Comparison of ENCODE assay signal across 17 cellular contexts in the genomic region with DNA sequence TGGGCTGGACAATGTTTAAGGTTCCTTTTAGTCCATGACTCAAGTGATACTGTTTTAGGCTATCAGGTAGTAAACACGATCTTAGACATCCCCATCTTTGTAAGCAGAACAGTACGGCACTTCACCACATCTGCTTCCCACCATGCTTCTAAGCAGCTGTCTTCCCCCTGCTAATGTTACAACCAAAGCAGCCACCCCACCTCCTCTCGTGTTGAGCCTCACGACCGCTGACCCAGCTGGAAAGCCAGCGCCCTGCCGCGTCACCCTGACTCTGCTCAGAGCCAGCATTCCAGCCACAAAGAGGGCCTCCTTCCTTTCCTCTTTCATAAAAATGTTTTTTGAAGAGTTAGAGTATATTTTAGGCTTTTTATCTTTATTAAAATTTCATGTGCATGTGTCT. TPM values are rescaled to one million over a fixed set of nuclear protein-coding genes. Genes with fewer than 3 reads are reported as not detected.
DNase-seq lines count a peak whose midpoint lies in the region; ATAC-seq, FAIRE-seq and TF ChIP-seq lines count a peak whose summit lies in the region.
"Had no signal": no experiment of that assay in that cellular context is flagged by ENCODE, and none has a peak within 500 bp of the region (broad histone marks: within the 10 kb centered on the region; RNA-seq: fewer than 3 reads in every experiment).

No MANE protein-coding gene starts in this region.

- no peaks in the 10 kb centered on the region for H3K27me3 Mint-ChIP-seq in activated T-cell treated with anti-CD3 and anti-CD28 coated beads, Interleukin-2, amount 50 U/mL, for 24 hours
- H3K27me3 Mint-ChIP-seq in WTC11 (ENCODE audit: low read depth) = no peaks in the 10 kb centered on the region

- H3K9me3 ChIP-seq in HepG2 (ENCODE audit: low read length) = no peaks in the 10 kb centered on the region
- H3K9me3 ChIP-seq in body of pancreas = no peaks in the 10 kb centered on the region
- H3K9me3 ChIP-seq: tibial artery had no signal

- H3K79me2 ChIP-seq in HepG2 (ENCODE audit: insufficient read depth, low read length) = peaks cover 7% of the 10 kb centered on the region

- H3K36me3 ChIP-seq in HepG2 (replicated peaks in 1 of 2; ENCODE audit: control insufficient read depth in 1 of 2, insufficient read depth in 2 of 2, low read length in 2 of 2) = peaks cover 25 to 67% of the 10 kb centered on the region in 2 experiments
- H3K36me3 ChIP-seq in body of pancreas (replicated peaks in 1 of 2; ENCODE audit: insufficient read depth in 1 of 2, low read depth in 2 of 2) = peaks cover 7 to 23% of the 10 kb centered on the region in 2 donors

- H3K4me3 ChIP-seq in HepG2 (replicated peaks in 1 of 3; ENCODE audit: insufficient read depth in 1 of 3, low read depth in 2 of 3, low read length in 3 of 3) = peak overlapping the region in 2 of 3 experiments; percentile 12 to 57; a peak in 3 of 6 replicates
- no peak overlapping the region for H3K4me3 ChIP-seq in body of pancreas
- H3K4me3 ChIP-seq: tibial artery had no signal

- no peak for TF ChIP-seq RAD21 in HepG2 (CRISPR knock-in tag; IDR thresholded peaks at IDR 0.05)

- peak overlapping the region; percentile 38 for H3K27ac Mint-ChIP-seq in activated T-cell treated with anti-CD3 and anti-CD28 coated beads, Interleukin-2, amount 50 U/mL, for 24 hours
- peak overlapping the region; percentile 57; the same call in 1 of the 2 replicates for H3K27ac Mint-ChIP-seq in WTC11

- H3K4me2 ChIP-seq in HepG2 (ENCODE audit: low read depth, low read length) = peak overlapping the region; percentile 90

- peak overlapping the region; percentile 53 for H3K9ac ChIP-seq in HepG2 (ENCODE audit: insufficient read depth, low read depth, low read length)

- ATAC-seq in WTC11 = no peak
- peak; percentile 27 for ATAC-seq in HepG2
- no peak for ATAC-seq in body of pancreas

- H4K20me1 ChIP-seq in HepG2 (ENCODE audit: insufficient read depth, low read length) = peaks cover 13% of the 10 kb centered on the region; the same call in 1 of the 2 replicates

- DNase-seq in activated T-cell treated with anti-CD3 and anti-CD28 coated beads, Interleukin-2, amount 50 U/mL, for 24 hours = no peak
- no peak for DNase-seq in activated T-cell treated with anti-CD3 and anti-CD28 coated beads, Interleukin-2, amount 50 U/mL, for 1 hour
- DNase-seq in WTC11 (ENCODE audit: low spot score) (no peak), HepG2 (ENCODE audit: low spot score) (no peak), amniotic stem cell (lab: John Stamatoyannopoulos, UW) (no peak), body of pancreas (no peak)
- no peak for DNase-seq in activated CD4-positive, alpha-beta T cell treated with anti-CD3 and anti-CD28 coated beads for 1 hour
- DNase-seq: activated CD4-positive, CD25-positive, alpha-beta regulatory T cell treated with anti-CD3 and anti-CD28 coated beads, Interleukin-2, amount 50 U/mL, for 72 hours; activated T-cell treated with anti-CD3 and anti-CD28 coated beads, Interleukin-2, amount 50 U/mL, for 48 hours; DMS 273 treated with DMSO at 0.1 percent for 48 hours; hippocampal formation; NCI-H2081 treated with DMSO at 0.1 percent for 48 hours; T-helper 1 cell; tibial artery had no signal

- no peaks in the 10 kb centered on the region for H3K9me3 Mint-ChIP-seq in activated T-cell treated with anti-CD3 and anti-CD28 coated beads, Interleukin-2, amount 50 U/mL, for 24 hours
- no peaks in the 10 kb centered on the region for H3K9me3 Mint-ChIP-seq in WTC11

- TF ChIP-seq EP300 in HepG2 (IDR thresholded peaks at IDR 0.05; ENCODE audit: low read depth in 2 of 2, low read length in 2 of 2) = no peak
- TF ChIP-seq EP300 in HepG2 (CRISPR knock-in tag; IDR thresholded peaks at IDR 0.05; ENCODE audit: borderline replicate concordance) = no peak

- intact Hi-C loops in HepG2 (cut with micrococcal nuclease; ENCODE audit: unreplicated experiment) = loop anchor here (1.0 to 5.0 kb wide), 2 partner anchors 57 to 130 kb away; a partner anchor contains a TSS
- intact Hi-C loops in body of pancreas (cut with DNase I) = no loop called here

- H3K27ac ChIP-seq in HepG2 (ENCODE audit: extremely low read length, insufficient read depth, low read length) = peak overlapping the region; percentile 83
- peak overlapping the region; percentile 36 for H3K27ac ChIP-seq in temporal lobe (ENCODE audit: low read depth, low read length)
- H3K27ac ChIP-seq in body of pancreas = no peak overlapping the region
- H3K27ac ChIP-seq: RWPE1, tibial artery had no signal

- POLR2A ChIA-PET in WTC11 (lab: Charles Lee) (no interaction called here), HepG2 (lab: Yijun Ruan, JAX) (interaction anchor here (1.1 to 2.8 kb wide), 8 partner anchors 10 to 340 kb away, joined by 3 to 37 read pairs (median 5); a partner anchor contains a TSS)

- WGBS in HepG2 (ENCODE audit: low lambda C conversion rate) = 83% methylated on average over 8 of the region's 8 CpGs
- 80 to 83% methylated on average over 8 of the region's 8 CpGs for WGBS in body of pancreas, 2 donors

- BruUV-seq in HepG2 (replicated peaks; lab: Mats Ljungman, UMichigan) = no TSS peak

- no peak overlapping the region for H3K4me3 Mint-ChIP-seq in activated T-cell treated with anti-CD3 and anti-CD28 coated beads, Interleukin-2, amount 50 U/mL, for 24 hours
- no peak overlapping the region for H3K4me3 Mint-ChIP-seq in WTC11

- no peak overlapping the region for H2AFZ ChIP-seq in HepG2 (ENCODE audit: low read length)

- in situ Hi-C loops in HepG2 (cut with HindIII; ENCODE audit: extremely low pct_ligation_motif_present, low pct_unique_long_range_greater_than_20kb) = loop anchor here (5.0 kb wide), 1 partner anchor 125 kb away; no protein-coding TSS in a partner anchor

- TF ChIP-seq CTCF in WTC11 (IDR thresholded peaks at IDR 0.05) (no peak), HepG2 (CRISPR knock-in tag; IDR thresholded peaks at IDR 0.05) (no peak), body of pancreas (IDR thresholded peaks at IDR 0.05) (no peak)

- H3K4me1 ChIP-seq in HepG2 (ENCODE audit: insufficient read depth, low read length) (peaks cover 51% of the 10 kb centered on the region), body of pancreas (no peaks in the 10 kb centered on the region)
- H3K4me1 ChIP-seq: tibial artery had no signal

- FAIRE-seq in HepG2 (lab: Jason Lieb, UNC) = no peak
- FAIRE-seq: astrocyte had no signal

- H3K4me1 Mint-ChIP-seq in activated T-cell treated with anti-CD3 and anti-CD28 coated beads, Interleukin-2, amount 50 U/mL, for 24 hours (ENCODE audit: low read depth) = peaks cover 51% of the 10 kb centered on the region
- peaks cover 29% of the 10 kb centered on the region for H3K4me1 Mint-ChIP-seq in WTC11

- H3K27me3 ChIP-seq in HepG2 (ENCODE audit: control insufficient read depth in 1 of 2, insufficient read depth in 2 of 2, low read length in 2 of 2) (no peaks in the 10 kb centered on the region), body of pancreas (no peaks in the 10 kb centered on the region)
- H3K27me3 ChIP-seq: tibial artery had no signal

- CTCF ChIA-PET in WTC11 (lab: Charles Lee) = interaction anchor here (0.9 to 1.4 kb wide), 3 partner anchors 15 to 178 kb away, joined by 3 to 5 read pairs (median 3); no protein-coding TSS in a partner anchor
- CTCF ChIA-PET in HepG2 (lab: Yijun Ruan, JAX; ENCODE audit: low intra/inter-chr PET ratio, low total read pairs) = no interaction called here

- H3K36me3 Mint-ChIP-seq in activated T-cell treated with anti-CD3 and anti-CD28 coated beads, Interleukin-2, amount 50 U/mL, for 24 hours (ENCODE audit: low read depth) = peaks cover 96% of the 10 kb centered on the region
- H3K36me3 Mint-ChIP-seq in WTC11 = peaks cover 30% of the 10 kb centered on the region

- TF ChIP-seq POLR2A in HepG2 (IDR thresholded peaks at IDR 0.05; ENCODE audit: insufficient read depth in 1 of 2, low read depth in 2 of 2, low read length in 2 of 2) = no peak
- no peak for TF ChIP-seq POLR2A in body of pancreas (IDR thresholded peaks at IDR 0.05)

RNA-seq across cellular contexts. Expression of a gene that starts 9.4 kb away (rescaled TPM):
- 22.4 to 25.4 TPM (median 23.3 TPM) in 3 replicates for total RNA-seq in WTC11 (2021)
- total RNA-seq in HepG2 (2016; rRNA removed; fragmentation: Illumina TruSeq; extraction: Trizol) = 59.8 and 61.5 TPM in 2 replicates
- total RNA-seq in HepG2 (2016; cell fraction: cytosol; rRNA removed; fragmentation: Illumina TruSeq; extraction: Trizol; ENCODE audit: low read depth) = 20.2 and 20.4 TPM in 2 replicates
- 57.2 and 63.4 TPM in 2 replicates for total RNA-seq in HepG2 (2016; cell fraction: insoluble cytoplasmic fraction; rRNA removed; fragmentation: Illumina TruSeq; extraction: Trizol)
- total RNA-seq in HepG2 (2016; cell fraction: membrane; rRNA removed; fragmentation: Illumina TruSeq; extraction: Trizol) = 27.2 and 28.3 TPM in 2 replicates
- 47.3 and 61.7 TPM in 2 replicates for total RNA-seq in HepG2 (2016; cell fraction: nucleus; rRNA removed; fragmentation: Illumina TruSeq; extraction: Trizol)
- polyA plus RNA-seq in HepG2 (2011; rRNA removed) = 37.1 and 50.5 TPM in 2 replicates
- 29.8 and 33.1 TPM in 2 replicates for polyA plus RNA-seq in HepG2 (2011; cell fraction: cytosol; rRNA removed)
- polyA plus RNA-seq in HepG2 (2011; cell fraction: nucleus; rRNA removed) = 71.5 and 77.4 TPM in 2 replicates
- polyA plus RNA-seq in HepG2 (2012) = 27.8 and 38.2 TPM in 2 replicates
- 18.2 and 22.9 TPM in 2 replicates for polyA plus RNA-seq in HepG2 (2016; cell fraction: cytosol; fragmentation: Illumina TruSeq; extraction: Trizol; ENCODE audit: low read depth)
- 67.1 and 69.1 TPM in 2 replicates for polyA plus RNA-seq in HepG2 (2016; cell fraction: insoluble cytoplasmic fraction; fragmentation: Illumina TruSeq; extraction: Trizol; ENCODE audit: low read depth)
- 20.0 and 22.3 TPM in 2 replicates for polyA plus RNA-seq in HepG2 (2016; cell fraction: membrane; fragmentation: Illumina TruSeq; extraction: Trizol; ENCODE audit: low read depth)
- polyA plus RNA-seq in HepG2 (2016; cell fraction: nucleus; fragmentation: Illumina TruSeq; extraction: Trizol; ENCODE audit: insufficient read depth, low read depth) = 82.3 and 82.6 TPM in 2 replicates
- 31.6 and 46.9 TPM in 2 replicates for polyA minus RNA-seq in HepG2 (2011; rRNA and poly(A)+ RNA removed; ENCODE audit: low replicate concordance)
- polyA minus RNA-seq in HepG2 (2011; cell fraction: cytosol; rRNA and poly(A)+ RNA removed) = 15.7 and 20.7 TPM in 2 replicates
- 76.1 and 79.6 TPM in 2 replicates for polyA minus RNA-seq in HepG2 (2011; cell fraction: nucleus; rRNA and poly(A)+ RNA removed)
- total RNA-seq in temporal lobe = 25.3 TPM
- 10 to 100 TPM; 17.1 to 39.2 TPM for total RNA-seq in body of pancreas

RNA-seq across cellular contexts. Expression of a gene that starts 56.6 kb away (rescaled TPM):
- total RNA-seq in WTC11 (2021) (64.7 to 80.9 TPM (median 72.8 TPM) in 3 replicates), HepG2 (2016; rRNA removed; fragmentation: Illumina TruSeq; extraction: Trizol) (16.0 and 17.0 TPM in 2 replicates), temporal lobe (13.8 TPM), body of pancreas (10 to 100 TPM in 1 of 2 donors, 1 to 10 TPM in 1; 7.5 to 15.8 TPM)
- 18.0 and 28.0 TPM in 2 replicates for total RNA-seq in HepG2 (2016; cell fraction: cytosol; rRNA removed; fragmentation: Illumina TruSeq; extraction: Trizol; ENCODE audit: low read depth)
- total RNA-seq in HepG2 (2016; cell fraction: insoluble cytoplasmic fraction; rRNA removed; fragmentation: Illumina TruSeq; extraction: Trizol) = 14.4 and 17.9 TPM in 2 replicates
- 5.9 and 7.8 TPM in 2 replicates for total RNA-seq in HepG2 (2016; cell fraction: membrane; rRNA removed; fragmentation: Illumina TruSeq; extraction: Trizol)
- 22.6 and 27.5 TPM in 2 replicates for total RNA-seq in HepG2 (2016; cell fraction: nucleus; rRNA removed; fragmentation: Illumina TruSeq; extraction: Trizol)
- polyA plus RNA-seq in HepG2 (2011; rRNA removed) = 6.9 and 7.1 TPM in 2 replicates
- polyA plus RNA-seq in HepG2 (2011; cell fraction: cytosol; rRNA removed) = 2.1 and 4.1 TPM in 2 replicates
- polyA plus RNA-seq in HepG2 (2011; cell fraction: nucleus; rRNA removed) = 36.3 and 40.3 TPM in 2 replicates
- polyA plus RNA-seq in HepG2 (2012) = 6.8 and 9.6 TPM in 2 replicates
- 0.79 and 1.0 TPM in 2 replicates for polyA plus RNA-seq in HepG2 (2016; cell fraction: cytosol; fragmentation: Illumina TruSeq; extraction: Trizol; ENCODE audit: low read depth)
- 9.2 and 11.1 TPM in 2 replicates for polyA plus RNA-seq in HepG2 (2016; cell fraction: insoluble cytoplasmic fraction; fragmentation: Illumina TruSeq; extraction: Trizol; ENCODE audit: low read depth)
- 1.7 and 2.3 TPM in 2 replicates for polyA plus RNA-seq in HepG2 (2016; cell fraction: membrane; fragmentation: Illumina TruSeq; extraction: Trizol; ENCODE audit: low read depth)
- 79.4 and 83.7 TPM in 2 replicates for polyA plus RNA-seq in HepG2 (2016; cell fraction: nucleus; fragmentation: Illumina TruSeq; extraction: Trizol; ENCODE audit: insufficient read depth, low read depth)
- 28.2 and 32.5 TPM in 2 replicates for polyA minus RNA-seq in HepG2 (2011; rRNA and poly(A)+ RNA removed; ENCODE audit: low replicate concordance)
- polyA minus RNA-seq in HepG2 (2011; cell fraction: cytosol; rRNA and poly(A)+ RNA removed) = 3.7 and 15.6 TPM in 2 replicates
- polyA minus RNA-seq in HepG2 (2011; cell fraction: nucleus; rRNA and poly(A)+ RNA removed) = 10.7 and 14.4 TPM in 2 replicates

RNA-seq across cellular contexts. Expression of a gene that starts 57.6 kb away (rescaled TPM):
- total RNA-seq in WTC11 (2021) (44.0 to 49.1 TPM (median 49.0 TPM) in 3 replicates), HepG2 (2016; rRNA removed; fragmentation: Illumina TruSeq; extraction: Trizol) (67.9 and 77.2 TPM in 2 replicates), temporal lobe (27.0 TPM), body of pancreas (10 to 100 TPM; 27.0 to 99.4 TPM)
- total RNA-seq in HepG2 (2016; cell fraction: cytosol; rRNA removed; fragmentation: Illumina TruSeq; extraction: Trizol; ENCODE audit: low read depth) = 27.7 and 40.5 TPM in 2 replicates
- 78.8 and 81.3 TPM in 2 replicates for total RNA-seq in HepG2 (2016; cell fraction: insoluble cytoplasmic fraction; rRNA removed; fragmentation: Illumina TruSeq; extraction: Trizol)
- total RNA-seq in HepG2 (2016; cell fraction: membrane; rRNA removed; fragmentation: Illumina TruSeq; extraction: Trizol) = 33.9 and 34.7 TPM in 2 replicates
- total RNA-seq in HepG2 (2016; cell fraction: nucleus; rRNA removed; fragmentation: Illumina TruSeq; extraction: Trizol) = 31.6 and 35.8 TPM in 2 replicates
- 27.4 and 33.3 TPM in 2 replicates for polyA plus RNA-seq in HepG2 (2011; rRNA removed)
- 19.4 and 25.1 TPM in 2 replicates for polyA plus RNA-seq in HepG2 (2011; cell fraction: cytosol; rRNA removed)
- 14.7 and 16.8 TPM in 2 replicates for polyA plus RNA-seq in HepG2 (2011; cell fraction: nucleus; rRNA removed)
- polyA plus RNA-seq in HepG2 (2012) = 43.0 and 56.8 TPM in 2 replicates
- polyA plus RNA-seq in HepG2 (2016; cell fraction: cytosol; fragmentation: Illumina TruSeq; extraction: Trizol; ENCODE audit: low read depth) = 29.9 and 37.7 TPM in 2 replicates
- 99.4 and 106 TPM in 2 replicates for polyA plus RNA-seq in HepG2 (2016; cell fraction: insoluble cytoplasmic fraction; fragmentation: Illumina TruSeq; extraction: Trizol; ENCODE audit: low read depth)
- polyA plus RNA-seq in HepG2 (2016; cell fraction: membrane; fragmentation: Illumina TruSeq; extraction: Trizol; ENCODE audit: low read depth) = 34.4 and 34.7 TPM in 2 replicates
- 52.8 and 60.1 TPM in 2 replicates for polyA plus RNA-seq in HepG2 (2016; cell fraction: nucleus; fragmentation: Illumina TruSeq; extraction: Trizol; ENCODE audit: insufficient read depth, low read depth)
- polyA minus RNA-seq in HepG2 (2011; rRNA and poly(A)+ RNA removed; ENCODE audit: low replicate concordance) = 22.5 and 25.7 TPM in 2 replicates
- 18.4 and 24.7 TPM in 2 replicates for polyA minus RNA-seq in HepG2 (2011; cell fraction: cytosol; rRNA and poly(A)+ RNA removed)
- 24.0 and 27.0 TPM in 2 replicates for polyA minus RNA-seq in HepG2 (2011; cell fraction: nucleus; rRNA and poly(A)+ RNA removed)

Comparison
In these comparisons a context has a peak if more than half of its experiments do, and no peak if none do; other contexts are left out.
1. H3K27ac ChIP-seq: peak in HepG2 (single experiment) and temporal lobe (single experiment); none in body of pancreas (0 of 4).
2. H3K4me3 ChIP-seq: peak in HepG2 (2 of 3); none in body of pancreas (0 of 2).